Comparison of ENCODE assay signal across 1 cellular context in genomic region chr20:45301824-45302251, GRCh38.
TF ChIP-seq lines count a peak whose summit lies in the region.

No MANE protein-coding gene starts in this region.

TF ChIP-seq in K562, 482 proteins besides CTCF, POLR2A, EP300 and RAD21:
- TF ChIP-seq, protein P1, sequence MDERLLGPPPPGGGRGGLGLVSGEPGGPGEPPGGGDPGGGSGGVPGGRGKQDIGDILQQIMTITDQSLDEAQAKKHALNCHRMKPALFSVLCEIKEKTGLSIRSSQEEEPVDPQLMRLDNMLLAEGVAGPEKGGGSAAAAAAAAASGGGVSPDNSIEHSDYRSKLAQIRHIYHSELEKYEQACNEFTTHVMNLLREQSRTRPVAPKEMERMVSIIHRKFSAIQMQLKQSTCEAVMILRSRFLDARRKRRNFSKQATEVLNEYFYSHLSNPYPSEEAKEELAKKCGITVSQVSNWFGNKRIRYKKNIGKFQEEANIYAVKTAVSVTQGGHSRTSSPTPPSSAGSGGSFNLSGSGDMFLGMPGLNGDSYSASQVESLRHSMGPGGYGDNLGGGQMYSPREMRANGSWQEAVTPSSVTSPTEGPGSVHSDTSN (CRISPR knock-in tag; IDR thresholded peaks at IDR 0.05; ENCODE audit: low read depth), result no peak
- TF ChIP-seq, protein P1 (tag; conservative IDR thresholded peaks at IDR 0.05; ENCODE audit: low read depth), result peak; percentile 83
- TF ChIP-seq HDGF (IDR thresholded peaks at IDR 0.05) (no peak), ZNF707 (CRISPR knock-in tag; conservative IDR thresholded peaks at IDR 0.05) (no peak), DIDO1 (tag; IDR thresholded peaks at IDR 0.05; ENCODE audit: low read depth) (no peak), MEIS2 (IDR thresholded peaks at IDR 0.05; ENCODE audit: partially characterized antibody) (peak; percentile 72)
- TF ChIP-seq, protein P2, sequence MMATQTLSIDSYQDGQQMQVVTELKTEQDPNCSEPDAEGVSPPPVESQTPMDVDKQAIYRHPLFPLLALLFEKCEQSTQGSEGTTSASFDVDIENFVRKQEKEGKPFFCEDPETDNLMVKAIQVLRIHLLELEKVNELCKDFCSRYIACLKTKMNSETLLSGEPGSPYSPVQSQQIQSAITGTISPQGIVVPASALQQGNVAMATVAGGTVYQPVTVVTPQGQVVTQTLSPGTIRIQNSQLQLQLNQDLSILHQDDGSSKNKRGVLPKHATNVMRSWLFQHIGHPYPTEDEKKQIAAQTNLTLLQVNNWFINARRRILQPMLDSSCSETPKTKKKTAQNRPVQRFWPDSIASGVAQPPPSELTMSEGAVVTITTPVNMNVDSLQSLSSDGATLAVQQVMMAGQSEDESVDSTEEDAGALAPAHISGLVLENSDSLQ (IDR thresholded peaks at IDR 0.05), result 0 out of 2 replicates have a peak, but pooled peaks have one; percentile 22
TF ChIP-seq in K562: peak in this region for 3.
